In the genomic region with DNA sequence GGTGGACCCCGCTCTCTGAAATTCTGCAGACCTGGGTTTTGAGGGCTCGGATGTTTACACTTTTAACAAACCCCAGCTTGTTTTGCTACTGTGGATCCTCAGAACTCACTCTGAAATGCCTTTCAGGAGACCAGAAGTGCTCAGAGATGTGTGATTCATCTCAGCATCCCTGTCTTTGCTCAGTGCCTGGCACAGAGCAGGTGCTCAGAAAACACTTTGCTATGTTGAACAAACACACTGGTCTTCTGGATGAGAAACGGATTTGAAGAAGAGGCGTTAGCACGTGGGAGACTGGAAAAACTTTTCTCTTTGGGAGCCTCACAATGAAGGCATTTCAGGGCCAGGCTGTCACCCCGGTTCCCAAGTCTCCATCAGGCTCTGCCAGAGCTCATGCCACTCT, we compare ENCODE assay signal across 17 cellular contexts. TPM values are rescaled to one million over a fixed set of nuclear protein-coding genes. Genes with fewer than 3 reads are reported as not detected.
DNase-seq lines count a peak whose midpoint lies in the region; ATAC-seq and TF ChIP-seq lines count a peak whose summit lies in the region.
"Had no signal": no experiment of that assay in that cellular context is flagged by ENCODE, and none has a peak within 500 bp of the region (broad histone marks: within the 10 kb centered on the region; RNA-seq: fewer than 3 reads in every experiment).

No MANE protein-coding gene starts in this region.

- H3K27ac ChIP-seq in breast epithelium (peak overlapping the region; percentile 4 to 55), VCaP (peak overlapping the region; percentile 71)

- H3K36me3 Mint-ChIP-seq in MCF 10A (ENCODE audit: insufficient read depth, unreplicated experiment) = peaks cover 10% of the 10 kb centered on the region

- H3K27ac Mint-ChIP-seq in MCF 10A (ENCODE audit: low read depth, unreplicated experiment) = no peak overlapping the region
- H3K27ac Mint-ChIP-seq: CD4-positive, alpha-beta T cell; HFFc6 had no signal

- CTCF ChIA-PET in MCF 10A (lab: Yijun Ruan, JAX) = no interaction called here

- peaks cover 8% of the 10 kb centered on the region for H3K4me1 Mint-ChIP-seq in MCF 10A (ENCODE audit: insufficient read depth, unreplicated experiment)

- no peaks in the 10 kb centered on the region for H3K36me3 ChIP-seq in breast epithelium

- intact Hi-C loops in breast epithelium (cut with DNase I; ENCODE audit: low total_unique reads) = no loop called here
- intact Hi-C loops in MCF 10A (cut with micrococcal nuclease) = no loop called here

- H3K9me3 Mint-ChIP-seq in MCF 10A (ENCODE audit: unreplicated experiment) = no peaks in the 10 kb centered on the region
- H3K9me3 Mint-ChIP-seq: CD4-positive, alpha-beta T cell; HFFc6 had no signal

- H3K27me3 Mint-ChIP-seq in MCF 10A (ENCODE audit: insufficient read depth, unreplicated experiment) = no peaks in the 10 kb centered on the region
- H3K27me3 Mint-ChIP-seq: CD4-positive, alpha-beta T cell had no signal

- TF ChIP-seq CTCF in breast epithelium (IDR thresholded peaks at IDR 0.05) (no peak), MCF 10A (IDR thresholded peaks at IDR 0.05; ENCODE audit: unreplicated experiment) (no peak), VCaP (conservative IDR thresholded peaks at IDR 0.05) (no peak)

- BruUV-seq in MCF 10A (replicated peaks; lab: Mats Ljungman, UMichigan) = no TSS peak

- POLR2A ChIA-PET in MCF 10A (lab: Yijun Ruan, JAX) = interaction anchor here (0.7 to 1.7 kb wide), 2 partner anchors 26 to 91 kb away, joined by 3 read pairs; no protein-coding TSS in a partner anchor

- no peaks in the 10 kb centered on the region for H3K4me1 ChIP-seq in breast epithelium

- no peaks in the 10 kb centered on the region for H3K27me3 ChIP-seq in breast epithelium

- no peak overlapping the region for H3K4me3 ChIP-seq in breast epithelium

- DNase-seq in breast epithelium (ENCODE audit: low spot score in 2 of 2) (no peak), MCF 10A (ENCODE audit: unreplicated experiment) (no peak), inferior parietal cortex (ENCODE audit: extremely low spot score) (peak; percentile 25), NCI-H187 (lab: John Stamatoyannopoulos, UW) (no peak)
- DNase-seq in stimulated activated CD8-positive, alpha-beta memory T cell treated with anti-CD3 and anti-CD28 coated beads, Interleukin-4, amount 100 ng/mL, for 48 hours = no peak
- DNase-seq: Calu3; CD4-positive, alpha-beta T cell; DMS79 treated with DMSO at 0.1 percent for 48 hours; HFFc6; KG1; NCI-H1436; NCI-H2029 treated with DMSO at 0.1 percent for 48 hours; NCI-H82; PC-3 had no signal

- H3K4me3 Mint-ChIP-seq in MCF 10A (ENCODE audit: unreplicated experiment) = no peak overlapping the region
- H3K4me3 Mint-ChIP-seq: CD4-positive, alpha-beta T cell; HFFc6 had no signal

- ATAC-seq in GM21619 (IDR thresholded peaks at IDR 0.05; ENCODE audit: unreplicated experiment) = no peak
- ATAC-seq: HepG2 had no signal

- no peak for TF ChIP-seq POLR2A in breast epithelium (IDR thresholded peaks at IDR 0.05)

- no peaks in the 10 kb centered on the region for H3K9me3 ChIP-seq in breast epithelium

RNA-seq across cellular contexts. Expression of a gene that starts 53.3 kb away (rescaled TPM):
- 10 to 100 TPM; 14.3 to 30.5 (median 14.7) TPM for total RNA-seq in breast epithelium
- total RNA-seq in MCF 10A (2022) = 13.2 and 15.0 TPM in 2 replicates
